11 cellular contexts compared by ENCODE assay signal in the genomic region with DNA sequence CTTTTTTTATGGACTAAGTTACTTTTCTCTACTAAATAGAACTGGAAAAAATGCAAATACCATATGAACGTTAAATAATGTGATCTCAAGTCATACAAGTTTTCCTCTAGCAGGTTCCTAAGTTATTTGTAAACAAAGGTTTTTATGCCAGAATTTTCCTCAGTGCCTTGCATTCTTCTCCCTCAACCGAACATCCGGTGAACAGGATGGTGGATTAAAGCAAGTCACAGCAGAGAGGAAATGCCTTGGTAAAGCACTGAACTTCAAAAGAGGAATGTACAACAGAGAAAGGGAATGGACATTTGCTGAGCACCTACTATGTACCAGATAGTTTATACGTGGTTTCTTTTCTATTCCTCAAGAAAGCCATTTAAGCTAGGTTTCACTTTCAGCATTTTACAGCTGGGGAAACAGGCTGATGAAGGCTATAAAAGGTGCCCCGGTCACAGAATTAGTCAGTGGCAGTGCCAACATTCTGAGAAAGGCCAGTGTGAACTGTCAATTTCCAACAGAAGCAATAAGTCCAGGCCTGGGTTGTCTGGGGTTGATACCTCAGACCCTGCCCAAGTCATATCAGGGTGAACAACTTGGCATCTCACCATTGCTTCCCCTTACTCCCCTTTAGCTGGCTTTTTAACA. TPM values are rescaled to one million over a fixed set of nuclear protein-coding genes. Genes with fewer than 3 reads are reported as not detected.
DNase-seq lines count a peak whose midpoint lies in the region; ATAC-seq, FAIRE-seq and TF ChIP-seq lines count a peak whose summit lies in the region.
"Not testable (repeated sequence)": the region's sequence is repeated elsewhere in the genome, so short reads cannot be mapped to it uniquely, and the experiment has no call there.
"Had no signal": no experiment of that assay in that cellular context is flagged by ENCODE, and none has a peak within 500 bp of the region (broad histone marks: within the 10 kb centered on the region; RNA-seq: fewer than 3 reads in every experiment).

No MANE protein-coding gene starts in this region.

- not testable (repeated sequence) for H3K4me3 ChIP-seq in KMS-11 (IDR thresholded peaks at IDR 0.05; ENCODE audit: insufficient read depth, low read depth, low read length); GM12878; fibroblast of villous mesenchyme (ENCODE audit: low read depth, low read length)
- H3K4me3 ChIP-seq in mucosa of rectum (ENCODE audit: low read length in 2 of 2): peak overlapping the region; percentile 24 to 33

- TF ChIP-seq CTCF in KMS-11 (conservative IDR thresholded peaks at IDR 0.05; ENCODE audit: low read depth, low read length); GM12878 (IDR thresholded peaks at IDR 0.05 in 2 of 3, conservative IDR thresholded peaks at IDR 0.05 in 1 of 3; ENCODE audit: control insufficient read depth in 2 of 3, extremely low read depth in 1 of 3, insufficient read depth in 1 of 3, low read depth in 3 of 3, low read length in 3 of 3); fibroblast of villous mesenchyme (IDR thresholded peaks at IDR 0.05; ENCODE audit: insufficient read depth, low read depth, low read length): not testable (repeated sequence)

- not testable (repeated sequence) for H4K20me1 ChIP-seq in KMS-11 (ENCODE audit: insufficient read depth); GM12878 (ENCODE audit: control insufficient read depth, insufficient read depth)

- ATAC-seq in GM18870 (IDR thresholded peaks at IDR 0.05; ENCODE audit: unreplicated experiment) (peak; percentile 61), GM21619 (IDR thresholded peaks at IDR 0.05; ENCODE audit: unreplicated experiment) (peak; percentile 45), HG02759 (IDR thresholded peaks at IDR 0.05; ENCODE audit: unreplicated experiment) (peak; percentile 70), GM12878 (peak; percentile 63)

- TF ChIP-seq POLR2A in GM12878 (IDR thresholded peaks at IDR 0.05; ENCODE audit: low read depth, low read length): not testable (repeated sequence)

- SMC1A ChIA-PET in GM12878 (lab: Charles Lee; ENCODE audit: uncharacterized antibody, unreplicated experiment): not testable (repeated sequence)

- DNase-seq in GM12878 (ENCODE audit: low read depth, low spot score): not testable (repeated sequence)
- peak; percentile 21 for DNase-seq in fibroblast of villous mesenchyme (ENCODE audit: low read depth)

- not testable (repeated sequence) for H3K9me3 ChIP-seq in GM12878 (replicated peaks; ENCODE audit: control insufficient read depth, insufficient read depth, low read length); mucosa of rectum (ENCODE audit: control insufficient read depth in 2 of 2, low read length in 2 of 2)

- H3K4me2 ChIP-seq in KMS-11 (peak overlapping the region; percentile 17; the same call in 1 of the 2 replicates), GM12878 (ENCODE audit: control insufficient read depth, insufficient read depth) (0 out of 2 replicates have a peak overlapping the region, but pooled peaks have one; percentile 9)

- in situ Hi-C loops in GM12878 (cut with MboI): not testable (repeated sequence)

- not testable (repeated sequence) for H3K36me3 ChIP-seq in KMS-11 (ENCODE audit: insufficient read depth); GM12878 (ENCODE audit: control insufficient read depth in 2 of 2, insufficient read depth in 2 of 2, low read length in 1 of 2)
- peaks cover 11 to 20% of the 10 kb centered on the region in 2 donors for H3K36me3 ChIP-seq in mucosa of rectum (ENCODE audit: control insufficient read depth in 2 of 2, insufficient read depth in 2 of 2, low read length in 2 of 2)

- not testable (repeated sequence) for TF ChIP-seq EP300 in GM12878 (IDR thresholded peaks at IDR 0.05; ENCODE audit: borderline replicate concordance in 1 of 2, control insufficient read depth in 1 of 2, low read depth in 2 of 2, low read length in 2 of 2)

- TF ChIP-seq RAD21 in GM12878 (IDR thresholded peaks at IDR 0.05; ENCODE audit: insufficient read depth, low read depth, low read length): not testable (repeated sequence)

- H3K9ac ChIP-seq in KMS-11; GM12878 (ENCODE audit: control insufficient read depth, insufficient read depth, low read length): not testable (repeated sequence)
- peak overlapping the region; percentile 8 to 30 for H3K9ac ChIP-seq in mucosa of rectum (ENCODE audit: low read depth in 1 of 2, low read length in 2 of 2)

- not testable (repeated sequence) for H2AFZ ChIP-seq in KMS-11 (ENCODE audit: low read depth)
- peak overlapping the region; percentile 7; the same call in 1 of the 2 replicates for H2AFZ ChIP-seq in GM12878 (ENCODE audit: control insufficient read depth, low read depth, low read length)

- intact Hi-C loops in GM12878 (cut with micrococcal nuclease; ENCODE audit: unreplicated experiment): not testable (repeated sequence)

- RAD21 ChIA-PET in GM12878 (lab: Charles Lee; ENCODE audit: unreplicated experiment): not testable (repeated sequence)

- H3K27me3 ChIP-seq in KMS-11 (ENCODE audit: insufficient read depth, low read depth); GM12878 (replicated peaks in 1 of 2; ENCODE audit: control insufficient read depth in 2 of 2, insufficient read depth in 2 of 2, low read length in 1 of 2); mucosa of rectum (ENCODE audit: control insufficient read depth in 2 of 2, insufficient read depth in 2 of 2, low read length in 2 of 2): not testable (repeated sequence)

- not testable (repeated sequence) for H3K79me2 ChIP-seq in KMS-11 (ENCODE audit: insufficient read depth, low read depth); GM12878 (ENCODE audit: control insufficient read depth, insufficient read depth, low read length)

- POLR2A ChIA-PET in GM12878 (lab: Charles Lee): not testable (repeated sequence)

- 44% methylated on average over 5 of the region's 5 CpGs for WGBS in GM12878 (ENCODE audit: insufficient coverage, insufficient replicate concordance, low lambda C conversion rate, missing lambda C conversion rate)

- FAIRE-seq in GM12878 (lab: Jason Lieb, UNC): peak; percentile 76

- H3K27ac ChIP-seq in KMS-11 (peak overlapping the region; percentile 15; the same call in 1 of the 2 replicates), mucosa of rectum (ENCODE audit: low read depth in 2 of 2, low read length in 2 of 2) (peak overlapping the region; percentile 28 to 48)
- H3K27ac ChIP-seq in GM12878 (ENCODE audit: control insufficient read depth, insufficient read depth): not testable (repeated sequence)

- H3K4me1 ChIP-seq in KMS-11 (ENCODE audit: low read depth, poor library complexity, severe bottlenecking) (peaks cover 28% of the 10 kb centered on the region), mucosa of rectum (ENCODE audit: control insufficient read depth in 2 of 2, insufficient read depth in 2 of 2, low read length in 2 of 2) (peaks cover 0 to 12% of the 10 kb centered on the region in 2 donors)
- H3K4me1 ChIP-seq in GM12878 (ENCODE audit: control insufficient read depth, insufficient read depth, low read length): not testable (repeated sequence)

- not testable (repeated sequence) for BruUV-seq in GM12878 (replicated peaks; lab: Mats Ljungman, UMichigan)

- CTCF ChIA-PET in GM12878 (lab: Yijun Ruan, JAX): interaction anchor here (1.1 kb wide), 1 partner anchor 168 kb away, joined by 4 read pairs; no protein-coding TSS in a partner anchor

RNA-seq across cellular contexts. Expression of a gene that starts 22.0 kb away (rescaled TPM):
- 7.8 and 8.2 TPM in 2 replicates for total RNA-seq in GM12878 (2013; cell fraction: nucleolus; rRNA removed)
- total RNA-seq in GM12878 (2014; rRNA removed): 6.0 and 7.7 TPM in 2 replicates
- 8.4 and 8.9 TPM in 2 replicates for total RNA-seq in GM12878 (2014; rRNA removed; fragmentation: Illumina TruSeq; extraction: Trizol)
- total RNA-seq in GM12878 (2021): 4.3 and 5.3 TPM in 2 replicates
- polyA plus RNA-seq in GM12878 (2011; ENCODE audit: low read depth): 5.5 TPM
- 2.9 and 4.5 TPM in 2 replicates for polyA plus RNA-seq in GM12878 (2011; rRNA removed)
- 0.96 and 1.4 TPM in 2 replicates for polyA plus RNA-seq in GM12878 (2011; cell fraction: cytosol; rRNA removed)
- polyA plus RNA-seq in GM12878 (2011; cell fraction: nucleus; rRNA removed): 3.0 and 3.5 TPM in 2 replicates
- polyA plus RNA-seq in GM12878 (2012): 1.5 and 2.5 TPM in 2 replicates
- 9.3 and 12.2 TPM in 2 replicates for polyA plus RNA-seq in GM12878 (2014; fragmentation: Illumina TruSeq; extraction: Trizol)
- 1 to 10 TPM; 5.7 to 8.6 TPM for polyA plus RNA-seq in GM12878 (2014; fragmentation: Nextera tagmentation; extraction: Ambion mirVana)
- polyA plus RNA-seq in GM12878 (2014; rRNA removed): 5.9 and 6.3 TPM in 2 replicates
- polyA plus RNA-seq in GM12878 (2016; fragmentation: Nextera tagmentation; extraction: Ambion mirVana): 1 to 10 TPM; 4.9 to 5.5 TPM
- 0.77 and 1.7 TPM in 2 replicates for polyA minus RNA-seq in GM12878 (2011; rRNA and poly(A)+ RNA removed)
- 1.1 and 2.4 TPM in 2 replicates for polyA minus RNA-seq in GM12878 (2011; cell fraction: cytosol; rRNA and poly(A)+ RNA removed)
- 0.48 and 0.85 TPM in 2 replicates for polyA minus RNA-seq in GM12878 (2011; cell fraction: nucleus; rRNA and poly(A)+ RNA removed)
- total RNA-seq in fibroblast of villous mesenchyme: 9.1 and 10.3 TPM in 2 replicates

RNA-seq across cellular contexts. Expression of a gene that starts 52.6 kb away (rescaled TPM):
- total RNA-seq in GM12878 (2013; cell fraction: nucleolus; rRNA removed): not detected in 2 replicates
- total RNA-seq in GM12878 (2014; rRNA removed): not detected in 2 replicates
- not detected in 2 replicates for total RNA-seq in GM12878 (2014; rRNA removed; fragmentation: Illumina TruSeq; extraction: Trizol)
- total RNA-seq in GM12878 (2021): not detected in 2 replicates
- polyA plus RNA-seq in GM12878 (2011; ENCODE audit: low read depth): 0.20 TPM
- not detected in 2 replicates for polyA plus RNA-seq in GM12878 (2011; rRNA removed)
- not detected in 2 replicates for polyA plus RNA-seq in GM12878 (2011; cell fraction: cytosol; rRNA removed)
- not detected in 2 replicates for polyA plus RNA-seq in GM12878 (2011; cell fraction: nucleus; rRNA removed)
- polyA plus RNA-seq in GM12878 (2012): 0.11 and 0.24 TPM in 2 replicates
- polyA plus RNA-seq in GM12878 (2014; fragmentation: Illumina TruSeq; extraction: Trizol): not detected in 2 replicates
- polyA plus RNA-seq in GM12878 (2014; fragmentation: Nextera tagmentation; extraction: Ambion mirVana): under 1 TPM; 0.04 to 0.16 TPM
- polyA plus RNA-seq in GM12878 (2014; rRNA removed): not detected in 2 replicates
- polyA plus RNA-seq in GM12878 (2016; fragmentation: Nextera tagmentation; extraction: Ambion mirVana): under 1 TPM; 0.24 to 0.32 TPM
- 0.15 TPM in 1 of 2 replicates, not detected in the other for polyA minus RNA-seq in GM12878 (2011; rRNA and poly(A)+ RNA removed)
- not detected in 2 replicates for polyA minus RNA-seq in GM12878 (2011; cell fraction: cytosol; rRNA and poly(A)+ RNA removed)
- polyA minus RNA-seq in GM12878 (2011; cell fraction: nucleus; rRNA and poly(A)+ RNA removed): not detected in 2 replicates
- total RNA-seq in fibroblast of villous mesenchyme: under 0.01 TPM in 2 replicates
- total RNA-seq: foreskin keratinocyte; GM23248; natural killer cell treated with Interleukin-12 subunit alpha and Interleukin-12 subunit beta and Interleukin-15 and Interleukin-18, amount 100 ng/mL, for 72 hours; PC-9 had no signal
